1 cellular context compared by ENCODE assay signal in genomic region chr1:113904674-113905434, GRCh38.
A peak's percentile ranks its signal among the peaks of the same experiment; 100 is the strongest.
TF ChIP-seq lines count a peak whose summit lies in the region.

Gene AP4B1 (minus strand): TSS chr1:113904799. CDS start chr1:113904717, 82 bp downstream.
Gene DCLRE1B (plus strand): TSS chr1:113905326. CDS start chr1:113905587, 261 bp downstream.

TF ChIP-seq in K562, 482 proteins besides CTCF, POLR2A, EP300 and RAD21 (continued from another document and continues in another):
- TF ChIP-seq GTF2F1 (IDR thresholded peaks at IDR 0.05; ENCODE audit: low read depth, low read length) = no peak
- no peak for TF ChIP-seq NFXL1 (CRISPR knock-in tag; IDR thresholded peaks at IDR 0.05)
- TF ChIP-seq FOS (IDR thresholded peaks at IDR 0.05; ENCODE audit: extremely low read depth, insufficient read length) = peak; percentile 27
- no peak for TF ChIP-seq OTX1 (CRISPR knock-in tag; IDR thresholded peaks at IDR 0.05)
- no peak for TF ChIP-seq FOXO4 (CRISPR knock-in tag; IDR thresholded peaks at IDR 0.05)
- TF ChIP-seq ZC3H8 (IDR thresholded peaks at IDR 0.05) = no peak
- TF ChIP-seq HDAC1 (IDR thresholded peaks at IDR 0.05) = peak in 1 of 2 experiments; percentile 93; a peak in 2 of 4 replicates
- no peak for TF ChIP-seq FOXA1 (IDR thresholded peaks at IDR 0.05; ENCODE audit: borderline replicate concordance)
- TF ChIP-seq GTF2E2 (tag; IDR thresholded peaks at IDR 0.05) = no peak
- TF ChIP-seq CCNT2 (IDR thresholded peaks at IDR 0.05; ENCODE audit: borderline replicate concordance, extremely low read depth, insufficient read length, low read depth, low read length) = peak; percentile 93
- TF ChIP-seq POU5F1 (IDR thresholded peaks at IDR 0.05; ENCODE audit: borderline replicate concordance, low read depth, low read length, partially characterized antibody) = peak; percentile 51
- no peak for TF ChIP-seq ZFPM2 (CRISPR knock-in tag; IDR thresholded peaks at IDR 0.05)
- no peak for TF ChIP-seq ZNF3 (CRISPR knock-in tag; IDR thresholded peaks at IDR 0.05)
- TF ChIP-seq EP400 (IDR thresholded peaks at IDR 0.05) = peak; percentile 95
- TF ChIP-seq ZNF583 (CRISPR knock-in tag; IDR thresholded peaks at IDR 0.05) = no peak
- no peak for TF ChIP-seq HMG20A (CRISPR knock-in tag; conservative IDR thresholded peaks at IDR 0.05)
- peak; percentile 75 for TF ChIP-seq CREM (IDR thresholded peaks at IDR 0.05; ENCODE audit: low read depth)
- no peak for TF ChIP-seq STAG1 (CRISPR knock-in tag; IDR thresholded peaks at IDR 0.05; ENCODE audit: borderline replicate concordance)
- TF ChIP-seq BRF2 (IDR thresholded peaks at IDR 0.05; ENCODE audit: borderline replicate concordance, insufficient read depth, insufficient read length) = no peak
- 0 out of 2 replicates have a peak, but pooled peaks have one; percentile 3 for TF ChIP-seq TAL1 (IDR thresholded peaks at IDR 0.05)
- TF ChIP-seq ESRRB (CRISPR knock-in tag; IDR thresholded peaks at IDR 0.05; ENCODE audit: borderline replicate concordance) = no peak
- TF ChIP-seq BRF1 (IDR thresholded peaks at IDR 0.05; ENCODE audit: borderline replicate concordance, extremely low read depth, insufficient read length) = no peak
- no peak for TF ChIP-seq ZNF778 (CRISPR knock-in tag; IDR thresholded peaks at IDR 0.05)
- TF ChIP-seq SREBF1 (IDR thresholded peaks at IDR 0.05; ENCODE audit: borderline replicate concordance, low read depth, low read length) = no peak
- TF ChIP-seq U2AF2 (optimal IDR thresholded peaks at IDR 0.05; ENCODE audit: low read depth, low read length) = no peak
- TF ChIP-seq TGIF2 (CRISPR knock-in tag; IDR thresholded peaks at IDR 0.05) = no peak; the same call in 1 of the 2 replicates
- TF ChIP-seq CHAMP1 (IDR thresholded peaks at IDR 0.05) = peak; percentile 65; the same call in 1 of the 2 replicates
- TF ChIP-seq ZNF12 (CRISPR knock-in tag; IDR thresholded peaks at IDR 0.05) = 0 out of 2 replicates have a peak, but pooled peaks have one; percentile 5
- peak; percentile 95; the same call in 1 of the 2 replicates for TF ChIP-seq AFF4 (CRISPR knock-in tag; IDR thresholded peaks at IDR 0.05)
- peak; percentile 56 for TF ChIP-seq C11orf30 (IDR thresholded peaks at IDR 0.05; ENCODE audit: low read depth)
- TF ChIP-seq FOXK2 (conservative IDR thresholded peaks at IDR 0.05 in 1 of 2, IDR thresholded peaks at IDR 0.05 in 1 of 2; ENCODE audit: low read depth in 2 of 2) = peak; percentile 74 to 86
- no peak for TF ChIP-seq KLF1 (tag; IDR thresholded peaks at IDR 0.05)
- no peak for TF ChIP-seq CREBBP (IDR thresholded peaks at IDR 0.05; ENCODE audit: low read depth, low read length)
- TF ChIP-seq DEAF1 (CRISPR knock-in tag; IDR thresholded peaks at IDR 0.05) = peak; percentile 93
- TF ChIP-seq ATF4 (CRISPR knock-in tag; IDR thresholded peaks at IDR 0.05) = no peak
- TF ChIP-seq PREB (CRISPR knock-in tag; IDR thresholded peaks at IDR 0.05) = no peak
- no peak for TF ChIP-seq HNRNPH1 (optimal IDR thresholded peaks at IDR 0.05; ENCODE audit: low read depth, low read length)
- 0 out of 2 replicates have a peak, but pooled peaks have one; percentile 43 for TF ChIP-seq ZNF609 (CRISPR knock-in tag; IDR thresholded peaks at IDR 0.05; ENCODE audit: borderline replicate concordance)
- TF ChIP-seq ZNF133 (CRISPR knock-in tag; IDR thresholded peaks at IDR 0.05) = no peak
- TF ChIP-seq ARNT (IDR thresholded peaks at IDR 0.05) = peak in 1 of 2 experiments; percentile 89; a peak in 2 of 4 replicates
- no peak for TF ChIP-seq ZNF174 (CRISPR knock-in tag; IDR thresholded peaks at IDR 0.05)
